In the genomic region with DNA sequence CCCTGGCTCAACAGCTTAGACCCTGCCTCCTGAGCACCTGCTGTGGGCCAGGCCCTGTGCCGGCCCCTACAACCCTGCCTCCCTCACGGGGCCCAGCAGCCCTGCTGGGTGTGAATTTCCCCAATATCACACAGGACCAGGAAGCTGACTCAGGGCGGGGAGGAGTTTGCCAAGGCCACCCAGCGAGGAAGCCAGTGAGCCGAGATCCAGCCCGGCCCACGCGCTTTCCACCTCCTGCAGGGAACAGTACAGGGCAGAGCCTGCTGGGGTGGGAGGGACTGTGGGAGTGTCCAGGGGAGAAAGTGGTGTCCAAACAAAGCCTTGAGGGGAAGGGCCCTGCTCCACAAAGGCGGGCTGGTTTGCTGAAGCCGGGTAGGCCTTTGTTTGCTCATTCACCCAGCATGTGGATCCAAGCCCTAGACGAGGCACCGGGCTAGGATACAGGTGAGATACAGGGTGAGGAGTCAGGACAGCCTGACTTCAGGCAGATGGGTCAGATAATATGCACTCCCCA, we compare ENCODE assay signal across 1 cellular context.
TF ChIP-seq lines count a peak whose summit lies in the region.

No MANE protein-coding gene starts in this region.

TF ChIP-seq in K562, 482 proteins besides CTCF, POLR2A, EP300 and RAD21 (continued from another document and continues in another):
- TF ChIP-seq, protein P1, sequence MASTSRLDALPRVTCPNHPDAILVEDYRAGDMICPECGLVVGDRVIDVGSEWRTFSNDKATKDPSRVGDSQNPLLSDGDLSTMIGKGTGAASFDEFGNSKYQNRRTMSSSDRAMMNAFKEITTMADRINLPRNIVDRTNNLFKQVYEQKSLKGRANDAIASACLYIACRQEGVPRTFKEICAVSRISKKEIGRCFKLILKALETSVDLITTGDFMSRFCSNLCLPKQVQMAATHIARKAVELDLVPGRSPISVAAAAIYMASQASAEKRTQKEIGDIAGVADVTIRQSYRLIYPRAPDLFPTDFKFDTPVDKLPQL (IDR thresholded peaks at IDR 0.05; ENCODE audit: extremely low read depth, insufficient read length) = no peak
- peak; percentile 73 for TF ChIP-seq JUND (IDR thresholded peaks at IDR 0.05; ENCODE audit: borderline replicate concordance, low read depth, low read length)
- TF ChIP-seq JUND (tag; IDR thresholded peaks at IDR 0.05; ENCODE audit: borderline replicate concordance, low read depth, low read length) = peak; percentile 32; the same call in 1 of the 3 replicates
- TF ChIP-seq, protein P2, sequence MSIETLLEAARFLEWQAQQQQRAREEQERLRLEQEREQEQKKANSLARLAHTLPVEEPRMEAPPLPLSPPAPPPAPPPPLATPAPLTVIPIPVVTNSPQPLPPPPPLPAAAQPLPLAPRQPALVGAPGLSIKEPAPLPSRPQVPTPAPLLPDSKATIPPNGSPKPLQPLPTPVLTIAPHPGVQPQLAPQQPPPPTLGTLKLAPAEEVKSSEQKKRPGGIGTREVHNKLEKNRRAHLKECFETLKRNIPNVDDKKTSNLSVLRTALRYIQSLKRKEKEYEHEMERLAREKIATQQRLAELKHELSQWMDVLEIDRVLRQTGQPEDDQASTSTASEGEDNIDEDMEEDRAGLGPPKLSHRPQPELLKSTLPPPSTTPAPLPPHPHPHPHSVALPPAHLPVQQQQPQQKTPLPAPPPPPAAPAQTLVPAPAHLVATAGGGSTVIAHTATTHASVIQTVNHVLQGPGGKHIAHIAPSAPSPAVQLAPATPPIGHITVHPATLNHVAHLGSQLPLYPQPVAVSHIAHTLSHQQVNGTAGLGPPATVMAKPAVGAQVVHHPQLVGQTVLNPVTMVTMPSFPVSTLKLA (conservative IDR thresholded peaks at IDR 0.05) = peak in 1 of 2 experiments; percentile 60; a peak in 2 of 4 replicates
- TF ChIP-seq STAT5B (CRISPR knock-in tag; IDR thresholded peaks at IDR 0.05) = no peak
- no peak for TF ChIP-seq RBM14 (IDR thresholded peaks at IDR 0.05; ENCODE audit: borderline replicate concordance, insufficient read depth, low read depth, low read length)
- peak; percentile 24 for TF ChIP-seq TBP (optimal IDR thresholded peaks at IDR 0.05; ENCODE audit: low read depth, low read length)
- TF ChIP-seq NR2C2 (CRISPR knock-in tag; IDR thresholded peaks at IDR 0.05) = no peak
- TF ChIP-seq NR2C2 (tag; IDR thresholded peaks at IDR 0.05) = peak; percentile 52; the same call in 1 of the 2 replicates
- no peak for TF ChIP-seq NCOR1 (IDR thresholded peaks at IDR 0.05)
- TF ChIP-seq TCF3 (CRISPR knock-in tag; IDR thresholded peaks at IDR 0.05) = peak; percentile 51
- peak; percentile 36 to 55; a peak in 3 of 4 replicates for TF ChIP-seq NRF1 (conservative IDR thresholded peaks at IDR 0.05 in 1 of 2, IDR thresholded peaks at IDR 0.05 in 1 of 2)
- 0 out of 2 replicates have a peak, but pooled peaks have one; percentile 11 for TF ChIP-seq CBFA2T2 (conservative IDR thresholded peaks at IDR 0.05)
- peak; percentile 55 for TF ChIP-seq CBFA2T3 (IDR thresholded peaks at IDR 0.05)
- peak; percentile 15; the same call in 1 of the 2 replicates for TF ChIP-seq TOE1 (IDR thresholded peaks at IDR 0.05; ENCODE audit: borderline replicate concordance)
- TF ChIP-seq TOE1 (CRISPR knock-in tag; IDR thresholded peaks at IDR 0.05; ENCODE audit: borderline replicate concordance, low read depth) = no peak
- no peak for TF ChIP-seq LCOR (CRISPR knock-in tag; IDR thresholded peaks at IDR 0.05)
- TF ChIP-seq, protein P3, sequence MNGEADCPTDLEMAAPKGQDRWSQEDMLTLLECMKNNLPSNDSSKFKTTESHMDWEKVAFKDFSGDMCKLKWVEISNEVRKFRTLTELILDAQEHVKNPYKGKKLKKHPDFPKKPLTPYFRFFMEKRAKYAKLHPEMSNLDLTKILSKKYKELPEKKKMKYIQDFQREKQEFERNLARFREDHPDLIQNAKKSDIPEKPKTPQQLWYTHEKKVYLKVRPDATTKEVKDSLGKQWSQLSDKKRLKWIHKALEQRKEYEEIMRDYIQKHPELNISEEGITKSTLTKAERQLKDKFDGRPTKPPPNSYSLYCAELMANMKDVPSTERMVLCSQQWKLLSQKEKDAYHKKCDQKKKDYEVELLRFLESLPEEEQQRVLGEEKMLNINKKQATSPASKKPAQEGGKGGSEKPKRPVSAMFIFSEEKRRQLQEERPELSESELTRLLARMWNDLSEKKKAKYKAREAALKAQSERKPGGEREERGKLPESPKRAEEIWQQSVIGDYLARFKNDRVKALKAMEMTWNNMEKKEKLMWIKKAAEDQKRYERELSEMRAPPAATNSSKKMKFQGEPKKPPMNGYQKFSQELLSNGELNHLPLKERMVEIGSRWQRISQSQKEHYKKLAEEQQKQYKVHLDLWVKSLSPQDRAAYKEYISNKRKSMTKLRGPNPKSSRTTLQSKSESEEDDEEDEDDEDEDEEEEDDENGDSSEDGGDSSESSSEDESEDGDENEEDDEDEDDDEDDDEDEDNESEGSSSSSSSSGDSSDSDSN (IDR thresholded peaks at IDR 0.05; ENCODE audit: borderline replicate concordance in 1 of 2, low read depth in 2 of 2, low read length in 2 of 2) = 0 out of 4 replicates have a peak, but pooled peaks of 1 of the 2 experiments have one; percentile 14
- TF ChIP-seq, protein P4, sequence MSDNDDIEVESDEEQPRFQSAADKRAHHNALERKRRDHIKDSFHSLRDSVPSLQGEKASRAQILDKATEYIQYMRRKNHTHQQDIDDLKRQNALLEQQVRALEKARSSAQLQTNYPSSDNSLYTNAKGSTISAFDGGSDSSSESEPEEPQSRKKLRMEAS (CRISPR knock-in tag; IDR thresholded peaks at IDR 0.05) = peak; percentile 71
- TF ChIP-seq, protein P5, sequence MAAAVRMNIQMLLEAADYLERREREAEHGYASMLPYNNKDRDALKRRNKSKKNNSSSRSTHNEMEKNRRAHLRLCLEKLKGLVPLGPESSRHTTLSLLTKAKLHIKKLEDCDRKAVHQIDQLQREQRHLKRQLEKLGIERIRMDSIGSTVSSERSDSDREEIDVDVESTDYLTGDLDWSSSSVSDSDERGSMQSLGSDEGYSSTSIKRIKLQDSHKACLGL (CRISPR knock-in tag; IDR thresholded peaks at IDR 0.05; ENCODE audit: borderline replicate concordance, poor library complexity, severe bottlenecking) = no peak
- no peak for TF ChIP-seq ZNF408 (CRISPR knock-in tag; IDR thresholded peaks at IDR 0.05; ENCODE audit: low read depth)
- TF ChIP-seq L3MBTL2 (IDR thresholded peaks at IDR 0.05) = peak; percentile 94
- TF ChIP-seq EWSR1 (IDR thresholded peaks at IDR 0.05; ENCODE audit: borderline replicate concordance, low read depth, partially characterized antibody) = no peak
- no peak for TF ChIP-seq ELF2 (CRISPR knock-in tag; IDR thresholded peaks at IDR 0.05)
- no peak for TF ChIP-seq ZNF444 (CRISPR knock-in tag; IDR thresholded peaks at IDR 0.05)
- TF ChIP-seq, protein P6, sequence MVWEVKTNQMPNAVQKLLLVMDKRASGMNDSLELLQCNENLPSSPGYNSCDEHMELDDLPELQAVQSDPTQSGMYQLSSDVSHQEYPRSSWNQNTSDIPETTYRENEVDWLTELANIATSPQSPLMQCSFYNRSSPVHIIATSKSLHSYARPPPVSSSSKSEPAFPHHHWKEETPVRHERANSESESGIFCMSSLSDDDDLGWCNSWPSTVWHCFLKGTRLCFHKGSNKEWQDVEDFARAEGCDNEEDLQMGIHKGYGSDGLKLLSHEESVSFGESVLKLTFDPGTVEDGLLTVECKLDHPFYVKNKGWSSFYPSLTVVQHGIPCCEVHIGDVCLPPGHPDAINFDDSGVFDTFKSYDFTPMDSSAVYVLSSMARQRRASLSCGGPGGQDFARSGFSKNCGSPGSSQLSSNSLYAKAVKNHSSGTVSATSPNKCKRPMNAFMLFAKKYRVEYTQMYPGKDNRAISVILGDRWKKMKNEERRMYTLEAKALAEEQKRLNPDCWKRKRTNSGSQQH (CRISPR knock-in tag; IDR thresholded peaks at IDR 0.05) = no peak
- TF ChIP-seq, protein P7, sequence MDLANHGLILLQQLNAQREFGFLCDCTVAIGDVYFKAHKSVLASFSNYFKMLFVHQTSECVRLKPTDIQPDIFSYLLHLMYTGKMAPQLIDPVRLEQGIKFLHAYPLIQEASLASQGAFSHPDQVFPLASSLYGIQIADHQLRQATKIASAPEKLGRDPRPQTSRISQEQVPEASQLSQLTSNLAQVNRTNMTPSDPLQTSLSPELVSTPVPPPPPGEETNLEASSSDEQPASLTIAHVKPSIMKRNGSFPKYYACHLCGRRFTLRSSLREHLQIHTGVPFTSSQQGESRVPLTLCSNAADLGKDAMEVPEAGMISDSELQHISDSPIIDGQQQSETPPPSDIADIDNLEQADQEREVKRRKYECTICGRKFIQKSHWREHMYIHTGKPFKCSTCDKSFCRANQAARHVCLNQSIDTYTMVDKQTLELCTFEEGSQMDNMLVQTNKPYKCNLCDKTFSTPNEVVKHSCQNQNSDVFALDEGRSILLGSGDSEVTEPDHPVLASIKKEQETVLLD (IDR thresholded peaks at IDR 0.05) = peak; percentile 82
- TF ChIP-seq POLR2B (IDR thresholded peaks at IDR 0.05; ENCODE audit: low read depth, partially characterized antibody) = no peak
- TF ChIP-seq, protein P8, sequence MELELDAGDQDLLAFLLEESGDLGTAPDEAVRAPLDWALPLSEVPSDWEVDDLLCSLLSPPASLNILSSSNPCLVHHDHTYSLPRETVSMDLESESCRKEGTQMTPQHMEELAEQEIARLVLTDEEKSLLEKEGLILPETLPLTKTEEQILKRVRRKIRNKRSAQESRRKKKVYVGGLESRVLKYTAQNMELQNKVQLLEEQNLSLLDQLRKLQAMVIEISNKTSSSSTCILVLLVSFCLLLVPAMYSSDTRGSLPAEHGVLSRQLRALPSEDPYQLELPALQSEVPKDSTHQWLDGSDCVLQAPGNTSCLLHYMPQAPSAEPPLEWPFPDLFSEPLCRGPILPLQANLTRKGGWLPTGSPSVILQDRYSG (tag; conservative IDR thresholded peaks at IDR 0.05; ENCODE audit: low read depth) = peak; percentile 59; the same call in 1 of the 2 replicates
- no peak for TF ChIP-seq FOXA1 (IDR thresholded peaks at IDR 0.05; ENCODE audit: borderline replicate concordance)
- TF ChIP-seq PURB (CRISPR knock-in tag; IDR thresholded peaks at IDR 0.05; ENCODE audit: low read depth) = no peak
- no peak for TF ChIP-seq KAT2B (IDR thresholded peaks at IDR 0.05; ENCODE audit: low read depth, low read length)
- TF ChIP-seq ZKSCAN8 (CRISPR knock-in tag; IDR thresholded peaks at IDR 0.05) = peak; percentile 37; the same call in 1 of the 2 replicates
- TF ChIP-seq, protein P9, sequence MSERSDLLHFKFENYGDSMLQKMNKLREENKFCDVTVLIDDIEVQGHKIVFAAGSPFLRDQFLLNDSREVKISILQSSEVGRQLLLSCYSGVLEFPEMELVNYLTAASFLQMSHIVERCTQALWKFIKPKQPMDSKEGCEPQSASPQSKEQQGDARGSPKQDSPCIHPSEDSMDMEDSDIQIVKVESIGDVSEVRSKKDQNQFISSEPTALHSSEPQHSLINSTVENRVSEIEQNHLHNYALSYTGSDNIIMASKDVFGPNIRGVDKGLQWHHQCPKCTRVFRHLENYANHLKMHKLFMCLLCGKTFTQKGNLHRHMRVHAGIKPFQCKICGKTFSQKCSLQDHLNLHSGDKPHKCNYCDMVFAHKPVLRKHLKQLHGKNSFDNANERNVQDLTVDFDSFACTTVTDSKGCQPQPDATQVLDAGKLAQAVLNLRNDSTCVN (CRISPR knock-in tag; IDR thresholded peaks at IDR 0.05) = no peak
- peak; percentile 48; the same call in 1 of the 2 replicates for TF ChIP-seq CREM (IDR thresholded peaks at IDR 0.05; ENCODE audit: low read depth)
- TF ChIP-seq, protein P10, sequence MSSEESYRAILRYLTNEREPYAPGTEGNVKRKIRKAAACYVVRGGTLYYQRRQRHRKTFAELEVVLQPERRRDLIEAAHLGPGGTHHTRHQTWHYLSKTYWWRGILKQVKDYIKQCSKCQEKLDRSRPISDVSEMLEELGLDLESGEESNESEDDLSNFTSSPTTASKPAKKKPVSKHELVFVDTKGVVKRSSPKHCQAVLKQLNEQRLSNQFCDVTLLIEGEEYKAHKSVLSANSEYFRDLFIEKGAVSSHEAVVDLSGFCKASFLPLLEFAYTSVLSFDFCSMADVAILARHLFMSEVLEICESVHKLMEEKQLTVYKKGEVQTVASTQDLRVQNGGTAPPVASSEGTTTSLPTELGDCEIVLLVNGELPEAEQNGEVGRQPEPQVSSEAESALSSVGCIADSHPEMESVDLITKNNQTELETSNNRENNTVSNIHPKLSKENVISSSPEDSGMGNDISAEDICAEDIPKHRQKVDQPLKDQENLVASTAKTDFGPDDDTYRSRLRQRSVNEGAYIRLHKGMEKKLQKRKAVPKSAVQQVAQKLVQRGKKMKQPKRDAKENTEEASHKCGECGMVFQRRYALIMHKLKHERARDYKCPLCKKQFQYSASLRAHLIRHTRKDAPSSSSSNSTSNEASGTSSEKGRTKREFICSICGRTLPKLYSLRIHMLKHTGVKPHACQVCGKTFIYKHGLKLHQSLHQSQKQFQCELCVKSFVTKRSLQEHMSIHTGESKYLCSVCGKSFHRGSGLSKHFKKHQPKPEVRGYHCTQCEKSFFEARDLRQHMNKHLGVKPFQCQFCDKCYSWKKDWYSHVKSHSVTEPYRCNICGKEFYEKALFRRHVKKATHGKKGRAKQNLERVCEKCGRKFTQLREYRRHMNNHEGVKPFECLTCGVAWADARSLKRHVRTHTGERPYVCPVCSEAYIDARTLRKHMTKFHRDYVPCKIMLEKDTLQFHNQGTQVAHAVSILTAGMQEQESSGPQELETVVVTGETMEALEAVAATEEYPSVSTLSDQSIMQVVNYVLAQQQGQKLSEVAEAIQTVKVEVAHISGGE (CRISPR knock-in tag; IDR thresholded peaks at IDR 0.05) = peak in 1 of 3 experiments; percentile 24; a peak in 1 of 6 replicates
- no peak for TF ChIP-seq MEF2D (tag; conservative IDR thresholded peaks at IDR 0.05; ENCODE audit: low read depth)
- TF ChIP-seq RFX7 (CRISPR knock-in tag; IDR thresholded peaks at IDR 0.05) = no peak
- TF ChIP-seq ZNF644 (tag; IDR thresholded peaks at IDR 0.05; ENCODE audit: low read depth) = peak; percentile 69; the same call in 1 of the 2 replicates
- no peak for TF ChIP-seq GTF2F1 (IDR thresholded peaks at IDR 0.05; ENCODE audit: low read depth, low read length)
- TF ChIP-seq, protein P11, sequence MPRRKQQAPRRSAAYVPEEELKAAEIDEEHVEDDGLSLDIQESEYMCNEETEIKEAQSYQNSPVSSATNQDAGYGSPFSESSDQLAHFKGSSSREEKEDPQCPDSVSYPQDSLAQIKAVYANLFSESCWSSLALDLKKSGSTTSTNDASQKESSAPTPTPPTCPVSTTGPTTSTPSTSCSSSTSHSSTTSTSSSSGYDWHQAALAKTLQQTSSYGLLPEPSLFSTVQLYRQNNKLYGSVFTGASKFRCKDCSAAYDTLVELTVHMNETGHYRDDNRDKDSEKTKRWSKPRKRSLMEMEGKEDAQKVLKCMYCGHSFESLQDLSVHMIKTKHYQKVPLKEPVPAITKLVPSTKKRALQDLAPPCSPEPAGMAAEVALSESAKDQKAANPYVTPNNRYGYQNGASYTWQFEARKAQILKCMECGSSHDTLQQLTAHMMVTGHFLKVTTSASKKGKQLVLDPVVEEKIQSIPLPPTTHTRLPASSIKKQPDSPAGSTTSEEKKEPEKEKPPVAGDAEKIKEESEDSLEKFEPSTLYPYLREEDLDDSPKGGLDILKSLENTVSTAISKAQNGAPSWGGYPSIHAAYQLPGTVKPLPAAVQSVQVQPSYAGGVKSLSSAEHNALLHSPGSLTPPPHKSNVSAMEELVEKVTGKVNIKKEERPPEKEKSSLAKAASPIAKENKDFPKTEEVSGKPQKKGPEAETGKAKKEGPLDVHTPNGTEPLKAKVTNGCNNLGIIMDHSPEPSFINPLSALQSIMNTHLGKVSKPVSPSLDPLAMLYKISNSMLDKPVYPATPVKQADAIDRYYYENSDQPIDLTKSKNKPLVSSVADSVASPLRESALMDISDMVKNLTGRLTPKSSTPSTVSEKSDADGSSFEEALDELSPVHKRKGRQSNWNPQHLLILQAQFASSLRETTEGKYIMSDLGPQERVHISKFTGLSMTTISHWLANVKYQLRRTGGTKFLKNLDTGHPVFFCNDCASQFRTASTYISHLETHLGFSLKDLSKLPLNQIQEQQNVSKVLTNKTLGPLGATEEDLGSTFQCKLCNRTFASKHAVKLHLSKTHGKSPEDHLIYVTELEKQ (CRISPR knock-in tag; IDR thresholded peaks at IDR 0.05) = no peak
- no peak for TF ChIP-seq NR2C1 (IDR thresholded peaks at IDR 0.05)
- peak; percentile 38; the same call in 1 of the 2 replicates for TF ChIP-seq NR2C1 (tag; IDR thresholded peaks at IDR 0.05)
